Comparison of ENCODE assay signal across 30 cellular contexts in the genomic region with DNA sequence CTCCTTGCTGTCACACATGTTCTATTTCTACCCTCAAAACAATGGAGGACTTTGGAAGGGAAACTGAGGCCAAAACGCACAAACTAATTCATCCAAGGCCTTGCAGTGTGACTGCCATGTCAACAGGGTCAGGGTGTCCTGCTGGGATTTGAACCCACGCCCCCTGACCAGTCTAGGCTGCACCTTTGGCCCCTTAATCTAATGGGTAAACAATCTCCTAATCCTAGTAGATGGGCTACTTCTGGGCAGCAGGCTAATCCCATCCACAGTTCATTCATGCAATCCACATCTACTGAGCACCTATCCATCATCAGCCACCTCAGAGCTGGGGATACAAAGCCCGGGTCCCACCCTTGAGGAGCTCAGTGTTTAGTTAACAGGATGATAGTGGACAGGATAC. TPM values are rescaled to one million over a fixed set of nuclear protein-coding genes. Genes with fewer than 3 reads are reported as not detected.
"Had no signal": no experiment of that assay in that cellular context is flagged by ENCODE, and none has a peak within 500 bp of the region (broad histone marks: within the 10 kb centered on the region; RNA-seq: fewer than 3 reads in every experiment).

No MANE protein-coding gene starts in this region.

- H3K9me3 Mint-ChIP-seq: naive thymus-derived CD4-positive, alpha-beta T cell; nephron progenitor cell; stimulated activated naive CD8-positive, alpha-beta T cell treated with anti-CD3 and anti-CD28 coated beads, Interleukin-15, Interleukin-2, amounts not matched to agents 100 ng/mL and 50 ng/mL, for 24 hours had no signal

- H3K27ac Mint-ChIP-seq: nephron progenitor cell; neural progenitor cell; progenitor cell of endocrine pancreas; stimulated activated naive CD8-positive, alpha-beta T cell treated with anti-CD3 and anti-CD28 coated beads, Interleukin-15, Interleukin-2, amounts not matched to agents 100 ng/mL and 50 ng/mL, for 24 hours had no signal

- H3K9me3 ChIP-seq: heart right ventricle, lower lobe of right lung, mucosa of descending colon, ovary, right atrium auricular region, suprapubic skin, thoracic aorta, tibial artery, upper lobe of right lung had no signal

- H3K36me3 ChIP-seq: heart right ventricle, lower lobe of right lung, neural progenitor cell, ovary, right atrium auricular region, suprapubic skin, thoracic aorta, tibial artery, upper lobe of right lung had no signal

- H2AFZ ChIP-seq: hepatocyte, neural progenitor cell had no signal

- H3K4me1 Mint-ChIP-seq: nephron progenitor cell had no signal

- H3K4me3 Mint-ChIP-seq: nephron progenitor cell; neural progenitor cell; stimulated activated naive CD8-positive, alpha-beta T cell treated with anti-CD3 and anti-CD28 coated beads, Interleukin-15, Interleukin-2, amounts not matched to agents 100 ng/mL and 50 ng/mL, for 24 hours had no signal

- H3K4me2 ChIP-seq: hepatocyte, neural progenitor cell had no signal

- H3K4me3 ChIP-seq: heart right ventricle, hepatocyte, lower lobe of right lung, mucosa of descending colon, neural progenitor cell, ovary, right atrium auricular region, skin epidermis, suprapubic skin, thoracic aorta, tibial artery, upper lobe of right lung had no signal

- H3K27me3 ChIP-seq: ovary, upper lobe of right lung had no signal

- H3K9ac ChIP-seq: neural progenitor cell had no signal

- DNase-seq: heart right ventricle; islet precursor cell; kidney glomerular epithelial cell; left cardiac atrium; lower lobe of right lung; mammary epithelial cell; midbrain; mucosa of descending colon; naive thymus-derived CD4-positive, alpha-beta T cell; nephron progenitor cell; stimulated activated CD4-positive, alpha-beta T cell treated with anti-CD3 and anti-CD28 coated beads, Interleukin-12 subunit alpha, Interleukin-12 subunit beta, amount 100 ng/mL, for 4 hours; stimulated activated CD4-positive, alpha-beta T cell treated with anti-CD3 and anti-CD28 coated beads, Interleukin-15, amount 100 ng/mL, for 24 hours; stimulated activated CD4-positive, alpha-beta T cell treated with anti-CD3 and anti-CD28 coated beads, Interleukin-2, amount 100 ng/mL, for 24 hours; stimulated activated CD4-positive, alpha-beta T cell treated with anti-CD3 and anti-CD28 coated beads, Interleukin-4, amount 100 ng/mL, for 1 hour; stimulated activated naive CD4-positive, alpha-beta T cell; trophoblast cell; upper lobe of right lung had no signal

- H3K36me3 Mint-ChIP-seq: naive thymus-derived CD4-positive, alpha-beta T cell; neural progenitor cell had no signal

- H3K4me1 ChIP-seq: lower lobe of right lung, neural progenitor cell, right atrium auricular region, upper lobe of right lung had no signal

- H3K27ac ChIP-seq: heart right ventricle, hepatocyte, lower lobe of right lung, neural progenitor cell, ovary, right atrium auricular region, skin epidermis, suprapubic skin, thoracic aorta, tibial artery, upper lobe of right lung had no signal

- ATAC-seq: heart right ventricle; left cardiac atrium; left lobe of liver; lower lobe of right lung; mucosa of descending colon; naive thymus-derived CD4-positive, alpha-beta T cell; sciatic nerve; upper lobe of right lung had no signal

RNA-seq across cellular contexts. Expression of gene LEFTY2, which starts 17.0 kb away (rescaled TPM):
- total RNA-seq: left lobe of liver; mammary epithelial cell; naive thymus-derived CD4-positive, alpha-beta T cell; renal cortical epithelial cell had no signal
- polyA plus RNA-seq: mammary epithelial cell had no signal
